ENCODE assay signal across 23 cellular contexts in the genomic region with DNA sequence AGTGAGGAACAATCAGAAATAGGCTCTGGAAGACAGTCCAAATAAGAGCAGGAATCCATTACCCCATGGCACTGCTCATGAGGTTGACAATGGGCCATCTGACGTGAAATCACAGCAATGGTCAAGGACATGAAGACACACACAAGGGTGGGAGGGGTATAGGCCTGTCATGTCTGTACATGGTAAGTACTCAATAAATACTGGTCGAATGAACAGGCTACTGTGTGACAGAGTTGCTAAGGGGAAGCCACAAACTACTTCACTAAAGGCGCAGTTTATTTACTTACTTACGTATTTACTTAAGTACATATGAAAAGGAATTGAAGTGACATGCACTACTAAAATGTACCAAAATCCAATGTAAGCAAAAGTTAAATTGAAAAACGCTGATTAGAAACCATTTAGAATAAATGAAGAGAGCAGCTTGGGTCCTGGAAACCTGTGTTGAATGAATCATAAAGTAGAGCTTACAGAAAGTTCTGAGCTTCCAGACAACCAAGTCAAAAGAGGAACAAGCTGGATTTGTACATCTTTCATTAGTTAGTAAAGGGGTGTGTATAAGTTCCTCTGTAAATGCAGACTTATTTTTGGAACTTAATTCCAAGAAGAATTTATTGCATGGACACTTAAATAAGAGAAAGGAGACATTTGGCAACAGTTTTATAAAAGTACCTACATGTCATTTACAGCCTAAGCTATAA.
"Had no signal": no experiment of that assay in that cellular context is flagged by ENCODE, and none has a peak within 500 bp of the region (broad histone marks: within the 10 kb centered on the region; RNA-seq: fewer than 3 reads in every experiment).

No MANE protein-coding gene starts in this region.

- H3K27ac ChIP-seq: ascending aorta, brain microvascular endothelial cell, prostate gland, thyroid gland had no signal

- H3K27me3 Mint-ChIP-seq: activated CD4-positive, alpha-beta memory T cell treated with anti-CD3 and anti-CD28 coated beads, Interleukin-2, amount 10 ng/mL, durations not matched to agents 7 days and 5 days; stimulated activated naive CD8-positive, alpha-beta T cell treated with anti-CD3 and anti-CD28 coated beads, Interleukin-15, Interleukin-2, amounts not matched to agents 100 ng/mL and 50 ng/mL, for 24 hours had no signal

- H3K36me3 Mint-ChIP-seq: mesothelial cell of epicardium, natural killer cell had no signal

- H3K9me3 Mint-ChIP-seq: activated CD4-positive, alpha-beta memory T cell treated with anti-CD3 and anti-CD28 coated beads, Interleukin-2, amount 10 ng/mL, durations not matched to agents 7 days and 5 days; mesothelial cell of epicardium; natural killer cell; stimulated activated naive CD8-positive, alpha-beta T cell treated with anti-CD3 and anti-CD28 coated beads, Interleukin-15, Interleukin-2, amounts not matched to agents 100 ng/mL and 50 ng/mL, for 24 hours had no signal

- H3K4me1 ChIP-seq: ascending aorta, prostate gland, thyroid gland had no signal

- H3K27ac Mint-ChIP-seq: activated CD4-positive, alpha-beta memory T cell treated with anti-CD3 and anti-CD28 coated beads, Interleukin-2, amount 10 ng/mL, durations not matched to agents 7 days and 5 days; mesothelial cell of epicardium; natural killer cell; stimulated activated naive CD8-positive, alpha-beta T cell treated with anti-CD3 and anti-CD28 coated beads, Interleukin-15, Interleukin-2, amounts not matched to agents 100 ng/mL and 50 ng/mL, for 24 hours had no signal

- H3K9me3 ChIP-seq: ascending aorta, prostate gland, thyroid gland had no signal

- H3K4me3 Mint-ChIP-seq: activated CD4-positive, alpha-beta memory T cell treated with anti-CD3 and anti-CD28 coated beads, Interleukin-2, amount 10 ng/mL, durations not matched to agents 7 days and 5 days; mesothelial cell of epicardium; natural killer cell; stimulated activated naive CD8-positive, alpha-beta T cell treated with anti-CD3 and anti-CD28 coated beads, Interleukin-15, Interleukin-2, amounts not matched to agents 100 ng/mL and 50 ng/mL, for 24 hours had no signal

- H3K27me3 ChIP-seq: ascending aorta, brain microvascular endothelial cell, thyroid gland had no signal

- DNase-seq: activated CD4-positive, alpha-beta memory T cell treated with anti-CD3 and anti-CD28 coated beads, Interleukin-2, amount 10 ng/mL, durations not matched to agents 7 days and 5 days; activated CD4-positive, alpha-beta T cell treated with anti-CD3 and anti-CD28 coated beads for 48 hours; activated CD4-positive, CD25-positive, alpha-beta regulatory T cell; activated effector memory CD4-positive, alpha-beta T cell treated with anti-CD3 and anti-CD28 coated beads, Interleukin-2, amount 50 U/mL, for 16 hours; activated naive CD4-positive, alpha-beta T cell treated with anti-CD3 and anti-CD28 coated beads, Interleukin-2, amount 50 U/mL, for 16 hours; brain microvascular endothelial cell; caudate nucleus; dermis blood vessel endothelial cell; effector CD8-positive, alpha-beta T cell; erythroblast; foreskin fibroblast; kidney; mammary epithelial cell; natural killer cell; stimulated activated CD4-positive, alpha-beta T cell treated with anti-CD3 and anti-CD28 coated beads, Interleukin-12 subunit alpha, Interleukin-12 subunit beta, amount 100 ng/mL, for 4 hours; stimulated activated CD4-positive, alpha-beta T cell treated with anti-CD3 and anti-CD28 coated beads, Interleukin-4, amount 100 ng/mL, for 4 hours; substantia nigra; T1000; thyroid gland had no signal

- H3K4me3 ChIP-seq: ascending aorta, prostate gland, thyroid gland had no signal

- H3K36me3 ChIP-seq: brain microvascular endothelial cell, prostate gland, thyroid gland had no signal

- H3K4me1 Mint-ChIP-seq: natural killer cell had no signal
